7 cellular contexts compared by ENCODE assay signal in the genomic region with DNA sequence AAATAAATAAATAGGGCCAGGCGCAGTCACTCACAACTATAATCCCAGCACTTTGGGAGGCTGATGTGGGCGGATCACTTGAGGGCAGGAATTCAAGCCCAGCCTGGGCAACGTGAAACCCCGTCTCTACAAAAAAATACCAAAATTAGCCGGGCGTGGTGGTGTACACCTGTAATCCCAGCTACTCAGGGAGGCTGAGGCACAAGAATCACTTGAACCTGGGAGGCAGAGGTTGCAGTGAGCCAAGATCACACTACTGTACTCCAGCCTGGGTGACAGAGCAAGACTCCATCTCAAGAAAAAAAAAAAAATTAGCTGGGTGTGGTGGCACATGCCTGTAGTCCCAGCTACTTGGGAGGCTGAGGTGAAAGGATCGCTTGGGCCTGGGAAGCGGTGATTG. TPM values are rescaled to one million over a fixed set of nuclear protein-coding genes. Genes with fewer than 3 reads are reported as not detected.
"Had no signal": no experiment of that assay in that cellular context is flagged by ENCODE, and none has a peak within 500 bp of the region (broad histone marks: within the 10 kb centered on the region; RNA-seq: fewer than 3 reads in every experiment).

No MANE protein-coding gene starts in this region.

RNA-seq across cellular contexts. Expression of a gene that starts 7.6 kb away (rescaled TPM):
- total RNA-seq: cerebellum, frontal cortex, glomerular endothelial cell, omental fat pad had no signal

RNA-seq across cellular contexts. Expression of a gene that starts 27.3 kb away (rescaled TPM):
- total RNA-seq: glomerular endothelial cell, left lobe of liver, omental fat pad, right lobe of liver, temporal lobe had no signal
